19 cellular contexts compared by ENCODE assay signal in the genomic region with DNA sequence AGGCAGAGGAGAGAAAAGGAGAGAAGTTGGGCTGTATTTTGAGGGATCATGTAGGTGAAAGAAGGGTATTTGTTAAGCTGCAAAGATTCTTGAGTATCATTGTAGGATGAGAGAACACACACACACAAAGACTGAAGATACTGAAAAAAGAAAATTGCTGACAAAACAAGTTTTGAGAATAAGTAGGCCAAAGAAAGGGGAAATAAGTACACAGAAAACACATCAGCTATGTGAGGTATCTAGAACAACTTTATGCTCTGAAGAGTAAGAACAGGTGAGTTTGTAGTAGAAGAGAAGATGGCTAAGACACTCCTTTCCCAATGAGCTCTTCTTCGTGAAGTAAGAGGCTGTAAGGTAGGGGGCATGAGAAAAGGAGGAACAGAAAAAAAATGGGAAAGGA. TPM values are rescaled to one million over a fixed set of nuclear protein-coding genes. Genes with fewer than 3 reads are reported as not detected.
DNase-seq lines count a peak whose midpoint lies in the region; ATAC-seq and TF ChIP-seq lines count a peak whose summit lies in the region.
"Had no signal": no experiment of that assay in that cellular context is flagged by ENCODE, and none has a peak within 500 bp of the region (broad histone marks: within the 10 kb centered on the region; RNA-seq: fewer than 3 reads in every experiment).

No MANE protein-coding gene starts in this region.

- no peak for DNase-seq in activated CD8-positive, alpha-beta T cell treated with anti-CD3 and anti-CD28 coated beads for 36 hours
- no peak for DNase-seq in activated CD8-positive, alpha-beta T cell treated with anti-CD3 and anti-CD28 coated beads, Interleukin-2, amount 10 ng/mL, durations not matched to agents 7 days and 5 days
- DNase-seq in T-helper 17 cell (no peak), naive B cell (no peak), NCI-H187 treated with DMSO at 0.1 percent for 48 hours (lab: John Stamatoyannopoulos, UW) (no peak), NCI-H748 (lab: John Stamatoyannopoulos, UW; ENCODE audit: unreplicated experiment) (no peak)
- no peak for DNase-seq in activated CD8-positive, alpha-beta memory T cell treated with anti-CD3 and anti-CD28 coated beads, Interleukin-2, amount 50 U/mL, for 4 hours
- DNase-seq: 8988T, Calu3, DMS79, GDM1, GM23248, NCI-H1048, NCI-H1694 treated with DMSO at 0.1 percent for 48 hours, NCI-H446 treated with DMSO at 0.1 percent for 48 hours, NCI-H774 had no signal

- H3K79me2 ChIP-seq in Loucy (ENCODE audit: insufficient read depth, low read length) = peaks cover 17% of the 10 kb centered on the region; the same call in 1 of the 2 replicates

- no peaks in the 10 kb centered on the region for H3K9me2 ChIP-seq in Loucy (replicated peaks; ENCODE audit: low read depth, low read length)

- H3K4me2 ChIP-seq in Loucy (ENCODE audit: low read depth, low read length, poor library complexity, severe bottlenecking) = peak overlapping the region; percentile 53

- peak overlapping the region; percentile 1 for H3K27ac Mint-ChIP-seq in activated CD8-positive, alpha-beta T cell treated with anti-CD3 and anti-CD28 coated beads for 36 hours
- H3K27ac Mint-ChIP-seq in activated CD8-positive, alpha-beta T cell treated with anti-CD3 and anti-CD28 coated beads, Interleukin-2, amount 10 ng/mL, durations not matched to agents 7 days and 5 days = no peak overlapping the region
- H3K27ac Mint-ChIP-seq in T-helper 17 cell (peak overlapping the region; percentile 44), naive B cell (peak overlapping the region; percentile 80 to 94 (median 89))

- no peak overlapping the region for H3K4me3 ChIP-seq in Loucy (ENCODE audit: low read length, poor library complexity, severe bottlenecking)
- H3K4me3 ChIP-seq: GM23248 had no signal

- peaks cover 40% of the 10 kb centered on the region for H3K4me1 Mint-ChIP-seq in activated CD8-positive, alpha-beta T cell treated with anti-CD3 and anti-CD28 coated beads for 36 hours (ENCODE audit: low read depth)
- peaks cover 17% of the 10 kb centered on the region for H3K4me1 Mint-ChIP-seq in activated CD8-positive, alpha-beta T cell treated with anti-CD3 and anti-CD28 coated beads, Interleukin-2, amount 10 ng/mL, durations not matched to agents 7 days and 5 days (ENCODE audit: low read depth)
- H3K4me1 Mint-ChIP-seq in T-helper 17 cell (peaks cover 39% of the 10 kb centered on the region), naive B cell (peaks cover 40 to 58% (median 49%) of the 10 kb centered on the region in 3 donors)

- H3K9me3 ChIP-seq in Loucy (ENCODE audit: insufficient read depth, low read depth, low read length) (peaks cover 10% of the 10 kb centered on the region), T-helper 17 cell (ENCODE audit: control insufficient read depth, low read length, poor library complexity, severe bottlenecking) (no peaks in the 10 kb centered on the region)

- H4K20me1 ChIP-seq in Loucy (ENCODE audit: insufficient read depth, low read length, poor library complexity, severe bottlenecking) = no peaks in the 10 kb centered on the region

- no peak overlapping the region for H2AFZ ChIP-seq in Loucy (ENCODE audit: low read length)
- H2AFZ ChIP-seq: GM23248 had no signal

- peaks cover 14% of the 10 kb centered on the region for H3K9me3 Mint-ChIP-seq in activated CD8-positive, alpha-beta T cell treated with anti-CD3 and anti-CD28 coated beads for 36 hours
- H3K9me3 Mint-ChIP-seq in activated CD8-positive, alpha-beta T cell treated with anti-CD3 and anti-CD28 coated beads, Interleukin-2, amount 10 ng/mL, durations not matched to agents 7 days and 5 days (ENCODE audit: insufficient read depth) = peaks cover 13% of the 10 kb centered on the region
- H3K9me3 Mint-ChIP-seq in naive B cell = peaks cover 6 to 16% (median 12%) of the 10 kb centered on the region in 7 donors

- CTCF ChIA-PET in activated CD8-positive, alpha-beta T cell treated with anti-CD3 and anti-CD28 coated beads for 36 hours (lab: Charles Lee) = interaction anchor here (0.9 kb wide), 1 partner anchor 11 kb away, joined by 5 read pairs; no protein-coding TSS in a partner anchor
- CTCF ChIA-PET in activated CD8-positive, alpha-beta T cell treated with anti-CD3 and anti-CD28 coated beads, Interleukin-2, amount 10 ng/mL, durations not matched to agents 7 days and 5 days (lab: Charles Lee) = interaction anchor here (3.5 kb wide), 1 partner anchor 11 kb away, joined by 19 read pairs; no protein-coding TSS in a partner anchor

- no peak for ATAC-seq in activated CD8-positive, alpha-beta T cell treated with anti-CD3 and anti-CD28 coated beads for 36 hours
- ATAC-seq in activated CD8-positive, alpha-beta T cell treated with anti-CD3 and anti-CD28 coated beads, Interleukin-2, amount 10 ng/mL, durations not matched to agents 7 days and 5 days = no peak
- peak; percentile 52 for ATAC-seq in T-helper 17 cell
- peak; percentile 24 to 25 for ATAC-seq in naive B cell (ENCODE audit: low read depth in 2 of 2)
- ATAC-seq: HCT116 had no signal

- no peak overlapping the region for H3K9ac ChIP-seq in Loucy (ENCODE audit: low read depth, low read length, poor library complexity, severe bottlenecking)
- H3K9ac ChIP-seq: GM23248 had no signal

- POLR2A ChIA-PET in activated CD8-positive, alpha-beta T cell treated with anti-CD3 and anti-CD28 coated beads for 36 hours (lab: Charles Lee) = no interaction called here
- POLR2A ChIA-PET in activated CD8-positive, alpha-beta T cell treated with anti-CD3 and anti-CD28 coated beads, Interleukin-2, amount 10 ng/mL, durations not matched to agents 7 days and 5 days (lab: Charles Lee) = no interaction called here

- no peaks in the 10 kb centered on the region for H3K27me3 Mint-ChIP-seq in activated CD8-positive, alpha-beta T cell treated with anti-CD3 and anti-CD28 coated beads for 36 hours
- H3K27me3 Mint-ChIP-seq in activated CD8-positive, alpha-beta T cell treated with anti-CD3 and anti-CD28 coated beads, Interleukin-2, amount 10 ng/mL, durations not matched to agents 7 days and 5 days (ENCODE audit: low read depth) = no peaks in the 10 kb centered on the region
- H3K27me3 Mint-ChIP-seq in T-helper 17 cell (no peaks in the 10 kb centered on the region), naive B cell (no peaks in the 10 kb centered on the region)

- H3K36me3 ChIP-seq in Loucy (ENCODE audit: insufficient read depth, low read length) = no peaks in the 10 kb centered on the region

- peaks cover 57% of the 10 kb centered on the region for H3K4me1 ChIP-seq in Loucy (ENCODE audit: insufficient read depth, low read length, poor library complexity, severe bottlenecking)

- H3F3A ChIP-seq in Loucy (ENCODE audit: low read depth) = peaks cover 6% of the 10 kb centered on the region; the same call in 1 of the 2 replicates

- no peak for TF ChIP-seq CTCF in activated CD8-positive, alpha-beta T cell treated with anti-CD3 and anti-CD28 coated beads for 36 hours (IDR thresholded peaks at IDR 0.05)
- TF ChIP-seq CTCF in Loucy (conservative IDR thresholded peaks at IDR 0.05; ENCODE audit: low read length) = no peak

- H3K36me3 Mint-ChIP-seq in activated CD8-positive, alpha-beta T cell treated with anti-CD3 and anti-CD28 coated beads for 36 hours (ENCODE audit: low read depth) = peaks cover 31% of the 10 kb centered on the region
- H3K36me3 Mint-ChIP-seq in activated CD8-positive, alpha-beta T cell treated with anti-CD3 and anti-CD28 coated beads, Interleukin-2, amount 10 ng/mL, durations not matched to agents 7 days and 5 days (ENCODE audit: low read depth) = peaks cover 25% of the 10 kb centered on the region
- H3K36me3 Mint-ChIP-seq in T-helper 17 cell (ENCODE audit: low read depth) (peaks cover 5% of the 10 kb centered on the region), naive B cell (peaks cover 5 to 9% of the 10 kb centered on the region in 2 donors)

- H3K27me3 ChIP-seq in Loucy (ENCODE audit: insufficient read depth, low read length, poor library complexity, severe bottlenecking) = no peaks in the 10 kb centered on the region

- no peak overlapping the region for H3K4me3 Mint-ChIP-seq in activated CD8-positive, alpha-beta T cell treated with anti-CD3 and anti-CD28 coated beads for 36 hours
- no peak overlapping the region for H3K4me3 Mint-ChIP-seq in activated CD8-positive, alpha-beta T cell treated with anti-CD3 and anti-CD28 coated beads, Interleukin-2, amount 10 ng/mL, durations not matched to agents 7 days and 5 days
- H3K4me3 Mint-ChIP-seq in T-helper 17 cell (peak overlapping the region; percentile 25), naive B cell (peak overlapping the region in 5 of 8 donors; percentile 25 to 80 (median 54))
- H3K4me3 Mint-ChIP-seq: CD14-positive monocyte had no signal

- intact Hi-C loops in activated CD8-positive, alpha-beta T cell treated with anti-CD3 and anti-CD28 coated beads for 36 hours (cut with micrococcal nuclease) = no loop called here

RNA-seq across cellular contexts. Expression of a gene that starts 28.2 kb away (rescaled TPM):
- total RNA-seq in activated CD8-positive, alpha-beta T cell treated with anti-CD3 and anti-CD28 coated beads for 36 hours = 10 to 100 TPM; 43.4 to 44.8 TPM
- total RNA-seq in activated CD8-positive, alpha-beta T cell treated with anti-CD3 and anti-CD28 coated beads, Interleukin-2, amount 10 ng/mL, durations not matched to agents 7 days and 5 days = 10 to 100 TPM; 20.9 to 22.4 TPM
- total RNA-seq in T-helper 17 cell = 10 to 100 TPM; 18.5 to 23.3 TPM
- 10 to 100 TPM; 25.9 to 70.3 (median 54.4) TPM for polyA plus RNA-seq in naive B cell (ENCODE audit: low read depth in 6 of 6)

RNA-seq across cellular contexts. Expression of a gene that starts 28.5 kb away (rescaled TPM):
- 10 to 100 TPM; 19.0 to 20.1 TPM for total RNA-seq in activated CD8-positive, alpha-beta T cell treated with anti-CD3 and anti-CD28 coated beads for 36 hours
- total RNA-seq in activated CD8-positive, alpha-beta T cell treated with anti-CD3 and anti-CD28 coated beads, Interleukin-2, amount 10 ng/mL, durations not matched to agents 7 days and 5 days = 10 to 100 TPM; 15.9 to 17.5 TPM
- total RNA-seq in T-helper 17 cell = 10 to 100 TPM; 17.3 to 17.5 TPM
- polyA plus RNA-seq in naive B cell (ENCODE audit: low read depth in 6 of 6) = 10 to 100 TPM; 13.4 to 20.1 (median 17.0) TPM

Comparison
In these comparisons a context has a peak if more than half of its experiments do, and no peak if none do; other contexts are left out.
1. ATAC-seq: peak in T-helper 17 cell (single experiment) and naive B cell (2 of 2); none in activated CD8-positive, alpha-beta T cell treated with anti-CD3 and anti-CD28 coated beads for 36 hours (single experiment) and activated CD8-positive, alpha-beta T cell treated with anti-CD3 and anti-CD28 coated beads, Interleukin-2, amount 10 ng/mL, durations not matched to agents 7 days and 5 days (single experiment).
2. H3K4me3 Mint-ChIP-seq: peak in T-helper 17 cell (single experiment) and naive B cell (5 of 8); none in activated CD8-positive, alpha-beta T cell treated with anti-CD3 and anti-CD28 coated beads for 36 hours (single experiment) and activated CD8-positive, alpha-beta T cell treated with anti-CD3 and anti-CD28 coated beads, Interleukin-2, amount 10 ng/mL, durations not matched to agents 7 days and 5 days (single experiment).